Comparison of ENCODE assay signal across 9 cellular contexts in the genomic region with DNA sequence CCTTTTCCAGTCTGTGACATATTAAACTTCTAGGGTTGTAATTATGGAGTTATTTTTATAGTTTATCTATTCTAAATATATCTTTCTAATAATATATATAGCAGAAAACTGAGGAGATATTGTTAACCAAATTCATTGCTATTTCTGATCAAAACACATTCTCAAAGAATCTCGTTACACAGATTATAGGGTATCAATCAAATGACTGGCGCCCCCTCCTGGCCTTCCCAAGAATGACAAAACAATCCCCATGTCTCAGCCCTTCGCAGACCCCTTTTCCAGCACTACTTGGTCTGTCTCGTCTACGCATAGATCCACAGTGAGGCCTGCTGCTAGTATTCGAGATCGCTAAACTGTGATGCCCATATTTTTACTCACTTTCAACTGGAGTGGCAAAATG.
A peak's percentile ranks its signal among the peaks of the same experiment; 100 is the strongest.
DNase-seq lines count a peak whose midpoint lies in the region; ATAC-seq and TF ChIP-seq lines count a peak whose summit lies in the region.
"Had no signal": no experiment of that assay in that cellular context is flagged by ENCODE, and none has a peak within 500 bp of the region (broad histone marks: within the 10 kb centered on the region; RNA-seq: fewer than 3 reads in every experiment).

No MANE protein-coding gene starts in this region.

- no peak for ATAC-seq in omental fat pad (ENCODE audit: low FRiP score)
- no peak for ATAC-seq in GM19463 (IDR thresholded peaks at IDR 0.05; ENCODE audit: unreplicated experiment)
- ATAC-seq in GM18867 (IDR thresholded peaks at IDR 0.05; ENCODE audit: unreplicated experiment): no peak
- ATAC-seq: left colon had no signal

- peak; percentile 28 for DNase-seq in omental fat pad (ENCODE audit: low spot score)
- DNase-seq in germinal center (ENCODE audit: low spot score): no peak

- TF ChIP-seq CTCF in GM12872 (IDR thresholded peaks at IDR 0.05; ENCODE audit: insufficient read depth, low read depth, low read length): peak; percentile 48; the same call in 2 of the 3 replicates
- peak; percentile 59 for TF ChIP-seq CTCF in OCI-LY3 (IDR thresholded peaks at IDR 0.05; ENCODE audit: low read depth, low read length)
- TF ChIP-seq CTCF in brain (conservative IDR thresholded peaks at IDR 0.05): peak; percentile 27 to 62
- no peak for TF ChIP-seq CTCF in omental fat pad (IDR thresholded peaks at IDR 0.05)

- peaks cover 10% of the 10 kb centered on the region for H3K4me1 ChIP-seq in OCI-LY3 (ENCODE audit: low read length)

- no peak overlapping the region for H3K27ac Mint-ChIP-seq in brain

- no peak overlapping the region for H3K4me2 ChIP-seq in OCI-LY3 (ENCODE audit: low read length)

- H3K79me2 ChIP-seq in OCI-LY3 (ENCODE audit: low read length): no peaks in the 10 kb centered on the region

- H3K36me3 Mint-ChIP-seq in brain: no peaks in the 10 kb centered on the region

- H3K9me3 ChIP-seq in OCI-LY3 (ENCODE audit: insufficient read depth, low read length): no peaks in the 10 kb centered on the region

- H3K9ac ChIP-seq in OCI-LY3 (ENCODE audit: low read length): no peak overlapping the region

- H4K20me1 ChIP-seq in OCI-LY3 (ENCODE audit: insufficient read depth, low read length): no peaks in the 10 kb centered on the region

- no peak overlapping the region for H3K4me3 ChIP-seq in OCI-LY3 (ENCODE audit: low read length)
- H3K4me3 ChIP-seq: SK-N-MC had no signal

- H3K27me3 ChIP-seq in OCI-LY3 (ENCODE audit: low read depth, low read length): no peaks in the 10 kb centered on the region

- peaks cover 0 to 4% (median 0%) of the 10 kb centered on the region in 5 experiments for H3K9me3 Mint-ChIP-seq in brain

- H3K4me3 Mint-ChIP-seq in brain: no peak overlapping the region

- no peak overlapping the region for H2AFZ ChIP-seq in OCI-LY3 (ENCODE audit: low read depth, low read length)

- peaks cover 40% of the 10 kb centered on the region for H3K4me1 Mint-ChIP-seq in brain

- peaks cover 6% of the 10 kb centered on the region for H3K27me3 Mint-ChIP-seq in brain

- no peak overlapping the region for H3K27ac ChIP-seq in OCI-LY3 (ENCODE audit: low read length)
- H3K27ac ChIP-seq: SK-N-MC had no signal

- no peaks in the 10 kb centered on the region for H3K36me3 ChIP-seq in OCI-LY3 (replicated peaks; ENCODE audit: low read depth, low read length)

Comparison
In these comparisons a context has a peak if more than half of its experiments do, and no peak if none do; other contexts are left out.
1. CTCF ChIP-seq: peak in GM12872 (single experiment), OCI-LY3 (single experiment) and brain (2 of 2); none in omental fat pad (0 of 3).